In the genomic region with DNA sequence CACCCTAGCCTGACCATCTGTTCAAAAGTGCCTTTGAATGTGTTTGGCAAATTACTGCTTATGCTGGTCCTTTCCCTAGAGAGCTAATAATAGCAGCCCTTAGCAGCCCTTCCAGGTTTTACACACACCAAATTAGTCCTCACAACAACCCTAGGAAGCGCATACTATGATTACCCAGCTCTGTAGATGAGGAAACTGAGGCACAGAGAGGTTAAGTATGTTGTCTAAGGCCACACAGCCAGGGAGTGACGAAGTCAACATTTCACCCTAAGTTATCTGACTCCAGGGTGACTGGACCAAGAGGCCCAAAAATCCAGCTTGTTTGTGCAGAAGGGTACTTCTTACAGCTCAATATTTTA, we compare ENCODE assay signal across 24 cellular contexts.
DNase-seq lines count a peak whose midpoint lies in the region; ATAC-seq, FAIRE-seq and TF ChIP-seq lines count a peak whose summit lies in the region.
"Had no signal": no experiment of that assay in that cellular context is flagged by ENCODE, and none has a peak within 500 bp of the region (broad histone marks: within the 10 kb centered on the region; RNA-seq: fewer than 3 reads in every experiment).

No MANE protein-coding gene starts in this region.

- no peak for TF ChIP-seq CTCF in natural killer cell (IDR thresholded peaks at IDR 0.05)

- no peak overlapping the region for H3K27ac ChIP-seq in small intestine (ENCODE audit: low read depth in 1 of 2, low read length in 1 of 2)
- H3K27ac ChIP-seq: KMS-11, tibial nerve, WERI-Rb-1 had no signal

- no peaks in the 10 kb centered on the region for H3K9me3 ChIP-seq in small intestine (ENCODE audit: control insufficient read depth, low read depth)
- H3K9me3 ChIP-seq: stomach, tibial nerve had no signal

- ATAC-seq in natural killer cell treated with Interleukin-12 subunit alpha and Interleukin-12 subunit beta and Interleukin-15 and Interleukin-18, amount 100 ng/mL, for 72 hours: no peak
- no peak for ATAC-seq in natural killer cell
- ATAC-seq in stimulated activated naive B cell treated with anti-CD40 and anti-IgM and Interleukin-4, amounts not matched to agents 10 μg/mL and 1 μg/mL and 100 μg/mL, for 72 hours (replicated peaks): no peak
- ATAC-seq: activated T-cell treated with anti-CD3 and anti-CD28 coated beads, Interleukin-2, amount 50 U/mL, for 72 hours had no signal

- whole genome bisulfite sequencing in small intestine, 3 donors: 92 to 96% (median 94%) methylated on average over 2 of the region's 2 CpGs

- DNase-seq in natural killer cell treated with Interleukin-12 subunit alpha and Interleukin-12 subunit beta and Interleukin-15 and Interleukin-18, amount 100 ng/mL, for 72 hours (ENCODE audit: low spot score): peak; percentile 51
- DNase-seq in natural killer cell: no peak
- DNase-seq in NCI-H524 treated with DMSO at 0.1 percent for 48 hours (lab: John Stamatoyannopoulos, UW): peak; percentile 57
- DNase-seq in stimulated activated naive B cell treated with anti-CD40 and anti-IgM and Interleukin-4, amounts not matched to agents 10 μg/mL and 1 μg/mL and 100 μg/mL, for 72 hours: no peak
- DNase-seq in small intestine: no peak
- DNase-seq in activated naive CD8-positive, alpha-beta T cell treated with anti-CD3 and anti-CD28 coated beads for 36 hours: no peak
- DNase-seq in activated T-helper 2 cell treated with anti-CD3 and anti-CD28 coated beads, Interferon-gamma antibody, Interleukin-2, Interleukin-4, amounts not matched to agents 10 μg/mL and 5 μg/mL and 100 μg/mL, durations not matched to agents 14 hours and 24 hours and 36 hours (ENCODE audit: low spot score): no peak
- DNase-seq: ACHN; activated CD4-positive, alpha-beta T cell treated with anti-CD3 and anti-CD28 coated beads, Interleukin-2, amount 10 ng/mL, durations not matched to agents 24 days and 14 days; activated T-cell treated with anti-CD3 and anti-CD28 coated beads, Interleukin-2, amount 50 U/mL, for 72 hours; caudate nucleus; DMS79 treated with DMSO at 0.1 percent for 48 hours; mesendoderm; naive B cell; NCI-H1930; NCI-H510A; stomach; T-helper 9 cell had no signal

- H3K4me1 Mint-ChIP-seq in natural killer cell treated with Interleukin-12 subunit alpha and Interleukin-12 subunit beta and Interleukin-15 and Interleukin-18, amount 100 ng/mL, for 72 hours (ENCODE audit: low read depth in 2 of 2): peaks cover 51% of the 10 kb centered on the region in 2 donors
- H3K4me1 Mint-ChIP-seq in natural killer cell: peaks cover 19 to 23% of the 10 kb centered on the region in 2 donors
- peaks cover 74% of the 10 kb centered on the region for H3K4me1 Mint-ChIP-seq in dendritic cell treated with granulocyte-macrophage colony-stimulating factor and Interleukin-4, amounts not matched to agents 40 ng/mL and 50 ng/mL, for 4 days (ENCODE audit: low read depth)
- peaks cover 4 to 19% of the 10 kb centered on the region in 2 donors for H3K4me1 Mint-ChIP-seq in stimulated activated naive B cell treated with anti-CD40 and anti-IgM and Interleukin-4, amounts not matched to agents 10 μg/mL and 1 μg/mL and 100 μg/mL, for 72 hours
- H3K4me1 Mint-ChIP-seq in activated naive CD8-positive, alpha-beta T cell treated with anti-CD3 and anti-CD28 coated beads for 36 hours: peaks cover 19% of the 10 kb centered on the region
- H3K4me1 Mint-ChIP-seq in activated T-helper 2 cell treated with anti-CD3 and anti-CD28 coated beads, Interferon-gamma antibody, Interleukin-2, Interleukin-4, amounts not matched to agents 10 μg/mL and 5 μg/mL and 100 μg/mL, durations not matched to agents 14 hours and 24 hours and 36 hours (ENCODE audit: low read depth): peaks cover 65% of the 10 kb centered on the region

- FAIRE-seq in small intestine (lab: Jason Lieb, UNC): no peak
- FAIRE-seq: HTR-8/SVneo had no signal

- intact Hi-C loops in natural killer cell (cut with micrococcal nuclease): no loop called here
- intact Hi-C loops in dendritic cell treated with granulocyte-macrophage colony-stimulating factor and Interleukin-4, amounts not matched to agents 40 ng/mL and 50 ng/mL, for 4 days (cut with micrococcal nuclease): no loop called here
- intact Hi-C loops in activated T-helper 2 cell treated with anti-CD3 and anti-CD28 coated beads, Interferon-gamma antibody, Interleukin-2, Interleukin-4, amounts not matched to agents 10 μg/mL and 5 μg/mL and 100 μg/mL, durations not matched to agents 14 hours and 24 hours and 36 hours (cut with micrococcal nuclease): no loop called here

- H3K27me3 ChIP-seq in small intestine (ENCODE audit: control insufficient read depth in 2 of 2, insufficient read depth in 2 of 2, low read length in 2 of 2): no peaks in the 10 kb centered on the region
- H3K27me3 ChIP-seq: stomach, tibial nerve had no signal

- no peak overlapping the region for H3K4me3 Mint-ChIP-seq in natural killer cell treated with Interleukin-12 subunit alpha and Interleukin-12 subunit beta and Interleukin-15 and Interleukin-18, amount 100 ng/mL, for 72 hours
- H3K4me3 Mint-ChIP-seq in natural killer cell: no peak overlapping the region
- no peak overlapping the region for H3K4me3 Mint-ChIP-seq in dendritic cell treated with granulocyte-macrophage colony-stimulating factor and Interleukin-4, amounts not matched to agents 40 ng/mL and 50 ng/mL, for 4 days
- H3K4me3 Mint-ChIP-seq in stimulated activated naive B cell treated with anti-CD40 and anti-IgM and Interleukin-4, amounts not matched to agents 10 μg/mL and 1 μg/mL and 100 μg/mL, for 72 hours: no peak overlapping the region
- H3K4me3 Mint-ChIP-seq in activated naive CD8-positive, alpha-beta T cell treated with anti-CD3 and anti-CD28 coated beads for 36 hours: no peak overlapping the region
- H3K4me3 Mint-ChIP-seq in activated T-helper 2 cell treated with anti-CD3 and anti-CD28 coated beads, Interferon-gamma antibody, Interleukin-2, Interleukin-4, amounts not matched to agents 10 μg/mL and 5 μg/mL and 100 μg/mL, durations not matched to agents 14 hours and 24 hours and 36 hours (ENCODE audit: low read depth): no peak overlapping the region
- H3K4me3 Mint-ChIP-seq: activated CD4-positive, alpha-beta T cell treated with anti-CD3 and anti-CD28 coated beads, Interleukin-2, amount 10 ng/mL, durations not matched to agents 24 days and 14 days; activated naive CD4-positive, alpha-beta T cell treated with anti-CD3 and anti-CD28 coated beads, Interleukin-2, amount 50 U/mL, for 24 hours; activated T-cell treated with anti-CD3 and anti-CD28 coated beads, Interleukin-2, amount 50 U/mL, for 72 hours had no signal

- H3K36me3 ChIP-seq in small intestine (ENCODE audit: control insufficient read depth in 2 of 2, insufficient read depth in 2 of 2, low read length in 2 of 2): no peaks in the 10 kb centered on the region
- H3K36me3 ChIP-seq: stomach, tibial nerve, WERI-Rb-1 had no signal

- no peaks in the 10 kb centered on the region for H3K36me3 Mint-ChIP-seq in natural killer cell treated with Interleukin-12 subunit alpha and Interleukin-12 subunit beta and Interleukin-15 and Interleukin-18, amount 100 ng/mL, for 72 hours
- H3K36me3 Mint-ChIP-seq in natural killer cell: no peaks in the 10 kb centered on the region
- peaks cover 4% of the 10 kb centered on the region for H3K36me3 Mint-ChIP-seq in dendritic cell treated with granulocyte-macrophage colony-stimulating factor and Interleukin-4, amounts not matched to agents 40 ng/mL and 50 ng/mL, for 4 days (ENCODE audit: low read depth)
- H3K36me3 Mint-ChIP-seq in stimulated activated naive B cell treated with anti-CD40 and anti-IgM and Interleukin-4, amounts not matched to agents 10 μg/mL and 1 μg/mL and 100 μg/mL, for 72 hours: no peaks in the 10 kb centered on the region
- no peaks in the 10 kb centered on the region for H3K36me3 Mint-ChIP-seq in activated naive CD8-positive, alpha-beta T cell treated with anti-CD3 and anti-CD28 coated beads for 36 hours
- peaks cover 13% of the 10 kb centered on the region for H3K36me3 Mint-ChIP-seq in activated T-helper 2 cell treated with anti-CD3 and anti-CD28 coated beads, Interferon-gamma antibody, Interleukin-2, Interleukin-4, amounts not matched to agents 10 μg/mL and 5 μg/mL and 100 μg/mL, durations not matched to agents 14 hours and 24 hours and 36 hours (ENCODE audit: low read depth)
- H3K36me3 Mint-ChIP-seq: activated naive CD4-positive, alpha-beta T cell treated with anti-CD3 and anti-CD28 coated beads, Interleukin-2, amount 50 U/mL, for 24 hours; naive B cell had no signal

- no peaks in the 10 kb centered on the region for H3K27me3 Mint-ChIP-seq in natural killer cell treated with Interleukin-12 subunit alpha and Interleukin-12 subunit beta and Interleukin-15 and Interleukin-18, amount 100 ng/mL, for 72 hours
- peaks cover 0 to 4% of the 10 kb centered on the region in 2 donors for H3K27me3 Mint-ChIP-seq in natural killer cell (ENCODE audit: low read depth in 2 of 2)
- no peaks in the 10 kb centered on the region for H3K27me3 Mint-ChIP-seq in dendritic cell treated with granulocyte-macrophage colony-stimulating factor and Interleukin-4, amounts not matched to agents 40 ng/mL and 50 ng/mL, for 4 days
- H3K27me3 Mint-ChIP-seq in stimulated activated naive B cell treated with anti-CD40 and anti-IgM and Interleukin-4, amounts not matched to agents 10 μg/mL and 1 μg/mL and 100 μg/mL, for 72 hours: no peaks in the 10 kb centered on the region
- H3K27me3 Mint-ChIP-seq in activated naive CD8-positive, alpha-beta T cell treated with anti-CD3 and anti-CD28 coated beads for 36 hours: no peaks in the 10 kb centered on the region
- H3K27me3 Mint-ChIP-seq in activated T-helper 2 cell treated with anti-CD3 and anti-CD28 coated beads, Interferon-gamma antibody, Interleukin-2, Interleukin-4, amounts not matched to agents 10 μg/mL and 5 μg/mL and 100 μg/mL, durations not matched to agents 14 hours and 24 hours and 36 hours (ENCODE audit: low read depth): no peaks in the 10 kb centered on the region
- H3K27me3 Mint-ChIP-seq: activated CD4-positive, alpha-beta T cell treated with anti-CD3 and anti-CD28 coated beads, Interleukin-2, amount 10 ng/mL, durations not matched to agents 24 days and 14 days; activated naive CD4-positive, alpha-beta T cell treated with anti-CD3 and anti-CD28 coated beads, Interleukin-2, amount 50 U/mL, for 24 hours had no signal

- no peak overlapping the region for H3K4me3 ChIP-seq in small intestine (ENCODE audit: low read depth in 1 of 2, low read length in 2 of 2)
- H3K4me3 ChIP-seq: stomach, tibial nerve had no signal

- H3K9me3 Mint-ChIP-seq in natural killer cell treated with Interleukin-12 subunit alpha and Interleukin-12 subunit beta and Interleukin-15 and Interleukin-18, amount 100 ng/mL, for 72 hours: no peaks in the 10 kb centered on the region
- H3K9me3 Mint-ChIP-seq in natural killer cell: no peaks in the 10 kb centered on the region
- no peaks in the 10 kb centered on the region for H3K9me3 Mint-ChIP-seq in dendritic cell treated with granulocyte-macrophage colony-stimulating factor and Interleukin-4, amounts not matched to agents 40 ng/mL and 50 ng/mL, for 4 days
- H3K9me3 Mint-ChIP-seq in stimulated activated naive B cell treated with anti-CD40 and anti-IgM and Interleukin-4, amounts not matched to agents 10 μg/mL and 1 μg/mL and 100 μg/mL, for 72 hours: peaks cover 0 to under 1% of the 10 kb centered on the region in 2 donors
- H3K9me3 Mint-ChIP-seq in activated naive CD8-positive, alpha-beta T cell treated with anti-CD3 and anti-CD28 coated beads for 36 hours: peaks cover 4% of the 10 kb centered on the region
- H3K9me3 Mint-ChIP-seq in activated T-helper 2 cell treated with anti-CD3 and anti-CD28 coated beads, Interferon-gamma antibody, Interleukin-2, Interleukin-4, amounts not matched to agents 10 μg/mL and 5 μg/mL and 100 μg/mL, durations not matched to agents 14 hours and 24 hours and 36 hours: peaks cover 11% of the 10 kb centered on the region
- H3K9me3 Mint-ChIP-seq: activated naive CD4-positive, alpha-beta T cell treated with anti-CD3 and anti-CD28 coated beads, Interleukin-2, amount 50 U/mL, for 24 hours; naive B cell had no signal

- H3K4me1 ChIP-seq in small intestine (ENCODE audit: control insufficient read depth in 2 of 2, insufficient read depth in 1 of 2, low read depth in 1 of 2, low read length in 1 of 2): peaks cover 0 to 5% of the 10 kb centered on the region in 2 donors

- H3K27ac Mint-ChIP-seq in natural killer cell treated with Interleukin-12 subunit alpha and Interleukin-12 subunit beta and Interleukin-15 and Interleukin-18, amount 100 ng/mL, for 72 hours: peak overlapping the region in 1 of 2 donors; percentile 77
- peak overlapping the region in 1 of 2 donors; percentile 41 for H3K27ac Mint-ChIP-seq in natural killer cell
- peak overlapping the region; percentile 61 for H3K27ac Mint-ChIP-seq in dendritic cell treated with granulocyte-macrophage colony-stimulating factor and Interleukin-4, amounts not matched to agents 40 ng/mL and 50 ng/mL, for 4 days
- peak overlapping the region; percentile 1 for H3K27ac Mint-ChIP-seq in stimulated activated naive B cell treated with anti-CD40 and anti-IgM and Interleukin-4, amounts not matched to agents 10 μg/mL and 1 μg/mL and 100 μg/mL, for 72 hours
- H3K27ac Mint-ChIP-seq in activated naive CD8-positive, alpha-beta T cell treated with anti-CD3 and anti-CD28 coated beads for 36 hours: no peak overlapping the region
- no peak overlapping the region for H3K27ac Mint-ChIP-seq in activated T-helper 2 cell treated with anti-CD3 and anti-CD28 coated beads, Interferon-gamma antibody, Interleukin-2, Interleukin-4, amounts not matched to agents 10 μg/mL and 5 μg/mL and 100 μg/mL, durations not matched to agents 14 hours and 24 hours and 36 hours
- H3K27ac Mint-ChIP-seq: activated CD4-positive, alpha-beta T cell treated with anti-CD3 and anti-CD28 coated beads, Interleukin-2, amount 10 ng/mL, durations not matched to agents 24 days and 14 days; activated naive CD4-positive, alpha-beta T cell treated with anti-CD3 and anti-CD28 coated beads, Interleukin-2, amount 50 U/mL, for 24 hours; activated T-cell treated with anti-CD3 and anti-CD28 coated beads, Interleukin-2, amount 50 U/mL, for 72 hours had no signal

Comparison
In these comparisons a context has a peak if more than half of its experiments do, and no peak if none do; other contexts are left out.
1. DNase-seq: peak in natural killer cell treated with Interleukin-12 subunit alpha and Interleukin-12 subunit beta and Interleukin-15 and Interleukin-18, amount 100 ng/mL, for 72 hours (single experiment) and NCI-H524 treated with DMSO at 0.1 percent for 48 hours (single experiment); none in natural killer cell (single experiment), stimulated activated naive B cell treated with anti-CD40 and anti-IgM and Interleukin-4, amounts not matched to agents 10 μg/mL and 1 μg/mL and 100 μg/mL, for 72 hours (single experiment), small intestine (single experiment), activated naive CD8-positive, alpha-beta T cell treated with anti-CD3 and anti-CD28 coated beads for 36 hours (single experiment) and activated T-helper 2 cell treated with anti-CD3 and anti-CD28 coated beads, Interferon-gamma antibody, Interleukin-2, Interleukin-4, amounts not matched to agents 10 μg/mL and 5 μg/mL and 100 μg/mL, durations not matched to agents 14 hours and 24 hours and 36 hours (single experiment).
2. H3K27ac Mint-ChIP-seq: peak in dendritic cell treated with granulocyte-macrophage colony-stimulating factor and Interleukin-4, amounts not matched to agents 40 ng/mL and 50 ng/mL, for 4 days (single experiment) and stimulated activated naive B cell treated with anti-CD40 and anti-IgM and Interleukin-4, amounts not matched to agents 10 μg/mL and 1 μg/mL and 100 μg/mL, for 72 hours (single experiment); none in activated naive CD8-positive, alpha-beta T cell treated with anti-CD3 and anti-CD28 coated beads for 36 hours (single experiment) and activated T-helper 2 cell treated with anti-CD3 and anti-CD28 coated beads, Interferon-gamma antibody, Interleukin-2, Interleukin-4, amounts not matched to agents 10 μg/mL and 5 μg/mL and 100 μg/mL, durations not matched to agents 14 hours and 24 hours and 36 hours (single experiment).